In the genomic region with DNA sequence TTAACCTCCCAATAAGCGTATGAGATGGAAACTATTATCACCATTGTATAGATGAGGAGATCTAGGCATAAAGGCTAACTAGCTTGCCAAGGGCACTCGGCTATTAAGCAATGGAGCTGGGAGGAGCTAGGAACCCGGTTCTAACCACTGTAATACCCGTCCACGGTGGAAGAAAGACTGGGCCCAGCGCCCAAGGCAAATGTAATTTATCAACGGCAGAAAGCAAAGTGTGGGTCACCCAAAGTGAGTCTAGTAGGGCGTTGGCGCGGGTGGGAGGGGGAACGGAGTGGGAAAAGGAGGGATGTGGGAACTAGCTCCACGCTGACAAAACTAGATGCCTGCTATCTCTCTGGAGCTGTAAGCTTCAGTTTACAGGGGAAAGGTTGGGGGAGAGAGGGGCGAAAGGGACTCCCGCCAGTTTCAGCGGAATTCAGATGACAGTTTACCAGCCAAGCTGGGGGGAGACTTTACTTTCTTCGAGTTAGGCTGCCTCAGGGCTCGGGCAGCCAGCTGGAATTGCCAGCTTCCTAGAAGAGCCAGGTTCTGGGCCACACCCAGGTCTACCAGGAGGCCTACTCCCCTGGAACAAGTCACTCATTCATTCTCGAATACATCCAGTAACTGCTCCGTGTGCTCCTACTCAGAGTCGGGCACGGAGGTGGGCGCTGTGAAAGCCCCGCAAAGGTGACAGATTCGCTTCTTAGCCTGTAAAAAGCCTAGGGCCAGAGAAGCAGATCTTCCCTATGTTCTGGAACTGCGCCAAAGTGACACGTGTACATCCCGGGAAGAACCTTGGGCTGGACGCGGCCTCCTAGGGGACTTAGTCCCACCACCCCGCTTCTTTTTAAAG, we compare ENCODE assay signal across 1 cellular context.
TF ChIP-seq lines count a peak whose summit lies in the region.

No MANE protein-coding gene starts in this region.

TF ChIP-seq in HepG2, 621 proteins besides CTCF, POLR2A, EP300 and RAD21 (continued from another document):
- TF ChIP-seq, protein P1, sequence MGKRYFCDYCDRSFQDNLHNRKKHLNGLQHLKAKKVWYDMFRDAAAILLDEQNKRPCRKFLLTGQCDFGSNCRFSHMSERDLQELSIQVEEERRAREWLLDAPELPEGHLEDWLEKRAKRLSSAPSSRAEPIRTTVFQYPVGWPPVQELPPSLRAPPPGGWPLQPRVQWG (CRISPR knock-in tag; IDR thresholded peaks at IDR 0.05; ENCODE audit: borderline replicate concordance, low read depth), result no peak
- TF ChIP-seq NPAS2 (CRISPR knock-in tag; IDR thresholded peaks at IDR 0.05; ENCODE audit: borderline replicate concordance), result 0 out of 2 replicates have a peak, but pooled peaks have one; percentile 32
- TF ChIP-seq, protein P2, sequence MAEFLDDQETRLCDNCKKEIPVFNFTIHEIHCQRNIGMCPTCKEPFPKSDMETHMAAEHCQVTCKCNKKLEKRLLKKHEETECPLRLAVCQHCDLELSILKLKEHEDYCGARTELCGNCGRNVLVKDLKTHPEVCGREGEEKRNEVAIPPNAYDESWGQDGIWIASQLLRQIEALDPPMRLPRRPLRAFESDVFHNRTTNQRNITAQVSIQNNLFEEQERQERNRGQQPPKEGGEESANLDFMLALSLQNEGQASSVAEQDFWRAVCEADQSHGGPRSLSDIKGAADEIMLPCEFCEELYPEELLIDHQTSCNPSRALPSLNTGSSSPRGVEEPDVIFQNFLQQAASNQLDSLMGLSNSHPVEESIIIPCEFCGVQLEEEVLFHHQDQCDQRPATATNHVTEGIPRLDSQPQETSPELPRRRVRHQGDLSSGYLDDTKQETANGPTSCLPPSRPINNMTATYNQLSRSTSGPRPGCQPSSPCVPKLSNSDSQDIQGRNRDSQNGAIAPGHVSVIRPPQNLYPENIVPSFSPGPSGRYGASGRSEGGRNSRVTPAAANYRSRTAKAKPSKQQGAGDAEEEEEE (CRISPR knock-in tag; IDR thresholded peaks at IDR 0.05; ENCODE audit: borderline replicate concordance), result peak; percentile 89; the same call in 1 of the 2 replicates
- TF ChIP-seq TBP (CRISPR knock-in tag; IDR thresholded peaks at IDR 0.05), result no peak
- TF ChIP-seq, protein P3, sequence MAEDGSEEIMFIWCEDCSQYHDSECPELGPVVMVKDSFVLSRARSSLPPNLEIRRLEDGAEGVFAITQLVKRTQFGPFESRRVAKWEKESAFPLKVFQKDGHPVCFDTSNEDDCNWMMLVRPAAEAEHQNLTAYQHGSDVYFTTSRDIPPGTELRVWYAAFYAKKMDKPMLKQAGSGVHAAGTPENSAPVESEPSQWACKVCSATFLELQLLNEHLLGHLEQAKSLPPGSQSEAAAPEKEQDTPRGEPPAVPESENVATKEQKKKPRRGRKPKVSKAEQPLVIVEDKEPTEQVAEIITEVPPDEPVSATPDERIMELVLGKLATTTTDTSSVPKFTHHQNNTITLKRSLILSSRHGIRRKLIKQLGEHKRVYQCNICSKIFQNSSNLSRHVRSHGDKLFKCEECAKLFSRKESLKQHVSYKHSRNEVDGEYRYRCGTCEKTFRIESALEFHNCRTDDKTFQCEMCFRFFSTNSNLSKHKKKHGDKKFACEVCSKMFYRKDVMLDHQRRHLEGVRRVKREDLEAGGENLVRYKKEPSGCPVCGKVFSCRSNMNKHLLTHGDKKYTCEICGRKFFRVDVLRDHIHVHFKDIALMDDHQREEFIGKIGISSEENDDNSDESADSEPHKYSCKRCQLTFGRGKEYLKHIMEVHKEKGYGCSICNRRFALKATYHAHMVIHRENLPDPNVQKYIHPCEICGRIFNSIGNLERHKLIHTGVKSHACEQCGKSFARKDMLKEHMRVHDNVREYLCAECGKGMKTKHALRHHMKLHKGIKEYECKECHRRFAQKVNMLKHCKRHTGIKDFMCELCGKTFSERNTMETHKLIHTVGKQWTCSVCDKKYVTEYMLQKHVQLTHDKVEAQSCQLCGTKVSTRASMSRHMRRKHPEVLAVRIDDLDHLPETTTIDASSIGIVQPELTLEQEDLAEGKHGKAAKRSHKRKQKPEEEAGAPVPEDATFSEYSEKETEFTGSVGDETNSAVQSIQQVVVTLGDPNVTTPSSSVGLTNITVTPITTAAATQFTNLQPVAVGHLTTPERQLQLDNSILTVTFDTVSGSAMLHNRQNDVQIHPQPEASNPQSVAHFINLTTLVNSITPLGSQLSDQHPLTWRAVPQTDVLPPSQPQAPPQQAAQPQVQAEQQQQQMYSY (CRISPR knock-in tag; IDR thresholded peaks at IDR 0.05), result 0 out of 2 replicates have a peak, but pooled peaks have one; percentile 6
- TF ChIP-seq NAIF1 (CRISPR knock-in tag; IDR thresholded peaks at IDR 0.05; ENCODE audit: borderline replicate concordance), result no peak
- 0 out of 2 replicates have a peak, but pooled peaks have one; percentile 2 for TF ChIP-seq ZNF879 (CRISPR knock-in tag; IDR thresholded peaks at IDR 0.05)
- no peak for TF ChIP-seq ZFYVE20 (CRISPR knock-in tag; IDR thresholded peaks at IDR 0.05; ENCODE audit: borderline replicate concordance, low read depth)
- 0 out of 2 replicates have a peak, but pooled peaks have one; percentile 74 for TF ChIP-seq ZNF224 (CRISPR knock-in tag; IDR thresholded peaks at IDR 0.05)
- 0 out of 2 replicates have a peak, but pooled peaks have one; percentile 16 for TF ChIP-seq ZNF451 (CRISPR knock-in tag; IDR thresholded peaks at IDR 0.05)
- peak; percentile 39; the same call in 1 of the 2 replicates for TF ChIP-seq AHR (CRISPR knock-in tag; IDR thresholded peaks at IDR 0.05)
- TF ChIP-seq, protein P4, sequence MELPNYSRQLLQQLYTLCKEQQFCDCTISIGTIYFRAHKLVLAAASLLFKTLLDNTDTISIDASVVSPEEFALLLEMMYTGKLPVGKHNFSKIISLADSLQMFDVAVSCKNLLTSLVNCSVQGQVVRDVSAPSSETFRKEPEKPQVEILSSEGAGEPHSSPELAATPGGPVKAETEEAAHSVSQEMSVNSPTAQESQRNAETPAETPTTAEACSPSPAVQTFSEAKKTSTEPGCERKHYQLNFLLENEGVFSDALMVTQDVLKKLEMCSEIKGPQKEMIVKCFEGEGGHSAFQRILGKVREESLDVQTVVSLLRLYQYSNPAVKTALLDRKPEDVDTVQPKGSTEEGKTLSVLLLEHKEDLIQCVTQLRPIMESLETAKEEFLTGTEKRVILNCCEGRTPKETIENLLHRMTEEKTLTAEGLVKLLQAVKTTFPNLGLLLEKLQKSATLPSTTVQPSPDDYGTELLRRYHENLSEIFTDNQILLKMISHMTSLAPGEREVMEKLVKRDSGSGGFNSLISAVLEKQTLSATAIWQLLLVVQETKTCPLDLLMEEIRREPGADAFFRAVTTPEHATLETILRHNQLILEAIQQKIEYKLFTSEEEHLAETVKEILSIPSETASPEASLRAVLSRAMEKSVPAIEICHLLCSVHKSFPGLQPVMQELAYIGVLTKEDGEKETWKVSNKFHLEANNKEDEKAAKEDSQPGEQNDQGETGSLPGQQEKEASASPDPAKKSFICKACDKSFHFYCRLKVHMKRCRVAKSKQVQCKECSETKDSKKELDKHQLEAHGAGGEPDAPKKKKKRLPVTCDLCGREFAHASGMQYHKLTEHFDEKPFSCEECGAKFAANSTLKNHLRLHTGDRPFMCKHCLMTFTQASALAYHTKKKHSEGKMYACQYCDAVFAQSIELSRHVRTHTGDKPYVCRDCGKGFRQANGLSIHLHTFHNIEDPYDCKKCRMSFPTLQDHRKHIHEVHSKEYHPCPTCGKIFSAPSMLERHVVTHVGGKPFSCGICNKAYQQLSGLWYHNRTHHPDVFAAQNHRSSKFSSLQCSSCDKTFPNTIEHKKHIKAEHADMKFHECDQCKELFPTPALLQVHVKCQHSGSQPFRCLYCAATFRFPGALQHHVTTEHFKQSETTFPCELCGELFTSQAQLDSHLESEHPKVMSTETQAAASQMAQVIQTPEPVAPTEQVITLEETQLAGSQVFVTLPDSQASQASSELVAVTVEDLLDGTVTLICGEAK (IDR thresholded peaks at IDR 0.05), result 0 out of 2 replicates have a peak, but pooled peaks have one; percentile 6
- TF ChIP-seq, protein P4 (CRISPR knock-in tag; IDR thresholded peaks at IDR 0.05), result no peak
- TF ChIP-seq CEBPB (IDR thresholded peaks at IDR 0.05; ENCODE audit: borderline replicate concordance, low read depth, low read length), result peak; percentile 85; the same call in 1 of the 2 replicates
- TF ChIP-seq ZNF703 (CRISPR knock-in tag; IDR thresholded peaks at IDR 0.05; ENCODE audit: borderline replicate concordance), result 0 out of 2 replicates have a peak, but pooled peaks have one; percentile 49
- TF ChIP-seq HNRNPH1 (optimal IDR thresholded peaks at IDR 0.05; ENCODE audit: low read depth, low read length), result no peak
- 0 out of 2 replicates have a peak, but pooled peaks have one; percentile 63 for TF ChIP-seq WIZ (CRISPR knock-in tag; IDR thresholded peaks at IDR 0.05)
- TF ChIP-seq EEA1 (CRISPR knock-in tag; IDR thresholded peaks at IDR 0.05; ENCODE audit: borderline replicate concordance), result peak; percentile 79; the same call in 1 of the 2 replicates
